ENCODE assay signal across 8 cellular contexts in the genomic region with DNA sequence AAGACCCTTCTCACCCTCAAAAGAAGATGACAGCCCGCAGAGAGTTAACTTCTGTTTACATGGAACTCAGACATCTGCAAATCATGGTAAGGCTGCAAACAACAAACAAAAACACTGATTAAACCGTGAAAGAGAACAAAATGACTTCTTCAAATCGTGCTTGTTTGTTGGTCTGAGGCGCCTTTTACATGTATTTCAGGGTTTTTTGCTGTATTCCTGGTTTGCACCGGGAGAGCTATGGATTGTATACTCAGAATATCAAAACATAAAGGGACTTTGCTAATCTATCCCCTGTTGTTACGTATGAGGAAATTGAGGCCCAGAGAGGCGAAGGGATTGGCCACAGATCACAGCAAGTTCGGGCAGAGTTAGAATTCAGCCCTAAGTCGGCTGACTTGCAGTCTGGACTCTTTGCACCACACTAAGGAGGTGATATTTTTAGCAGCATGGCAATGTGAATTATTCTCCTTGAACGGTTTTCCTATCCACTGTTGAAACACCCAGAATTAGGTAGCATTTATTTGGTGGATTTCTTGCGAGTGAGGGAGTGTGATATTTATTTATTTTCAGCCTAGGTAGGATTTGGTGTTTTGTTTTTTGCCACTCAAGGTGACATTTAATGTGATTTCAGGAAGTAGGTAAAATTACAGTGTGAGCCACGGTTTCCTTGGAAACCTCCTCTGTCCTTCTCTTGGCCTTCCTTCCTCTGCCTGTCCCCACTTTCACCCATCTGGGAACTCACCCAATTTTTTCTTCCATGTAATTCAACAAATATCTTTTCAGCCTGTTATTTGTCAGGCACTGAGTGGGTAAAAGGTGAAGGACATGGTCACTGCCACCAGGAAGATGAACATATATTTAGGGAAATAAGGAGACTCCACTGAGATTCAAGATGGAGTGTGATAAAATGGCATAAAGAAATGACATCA. TPM values are rescaled to one million over a fixed set of nuclear protein-coding genes. Genes with fewer than 3 reads are reported as not detected.
A peak's percentile ranks its signal among the peaks of the same experiment; 100 is the strongest.
DNase-seq lines count a peak whose midpoint lies in the region; ATAC-seq, FAIRE-seq and TF ChIP-seq lines count a peak whose summit lies in the region.

No MANE protein-coding gene starts in this region.

- DNase-seq in cardiac muscle cell (ENCODE audit: low read depth in 1 of 2, low spot score in 1 of 2): peak in 1 of 2 donors; percentile 75
- no peak for DNase-seq in Right ventricle myocardium inferior (ENCODE audit: missing footprints)
- DNase-seq in OCI-LY7 (ENCODE audit: low spot score): peak; percentile 60
- peak; percentile 90 for DNase-seq in bronchial epithelial cell (ENCODE audit: low read depth)
- peak; percentile 50 for DNase-seq in kidney tubule cell (ENCODE audit: low spot score)
- no peak for DNase-seq in stomach
- no peak for DNase-seq in GM13977 (ENCODE audit: low spot score)
- DNase-seq in cortex of kidney (lab: John Stamatoyannopoulos, UW): no peak

- no peaks in the 10 kb centered on the region for H3K36me3 ChIP-seq in cardiac muscle cell
- H3K36me3 ChIP-seq in OCI-LY7 (ENCODE audit: insufficient read depth, low read length): peaks cover 7% of the 10 kb centered on the region; the same call in 1 of the 2 replicates
- H3K36me3 ChIP-seq in bronchial epithelial cell (ENCODE audit: control insufficient read depth, insufficient read depth, low read length): no peaks in the 10 kb centered on the region
- H3K36me3 ChIP-seq in stomach: no peaks in the 10 kb centered on the region

- TSS peak; percentile 85 for BruUV-seq in OCI-LY7 (replicated peaks; lab: Mats Ljungman, UMichigan)

- no peak for ATAC-seq in Right ventricle myocardium inferior

- POLR2A ChIA-PET in OCI-LY7 (lab: Charles Lee): interaction anchor here (0.5 kb wide), 1 partner anchor 906 kb away, joined by 3 read pairs; no protein-coding TSS in a partner anchor

- H4K20me1 ChIP-seq in OCI-LY7 (ENCODE audit: insufficient read depth, low read length): peaks cover 4% of the 10 kb centered on the region

- intact Hi-C loops in Right ventricle myocardium inferior (cut with DNase I): loop anchor here (5.0 kb wide), 1 partner anchor 70 kb away; no protein-coding TSS in a partner anchor
- intact Hi-C loops in OCI-LY7 (cut with micrococcal nuclease; ENCODE audit: unreplicated experiment): loop anchor here (1.0 to 2.0 kb wide), 3 partner anchors 73 to 169 kb away; a partner anchor contains a TSS
- intact Hi-C loops in stomach (cut with DNase I; ENCODE audit: low total_unique reads): no loop called here

- H3K4me3 ChIP-seq in cardiac muscle cell (peak overlapping the region; percentile 68), OCI-LY7 (ENCODE audit: low read depth, low read length, poor library complexity, severe bottlenecking) (peak overlapping the region; percentile 75), bronchial epithelial cell (ENCODE audit: low read depth, low read length) (peak overlapping the region; percentile 85), stomach (peak overlapping the region; percentile 59 to 95 (median 82))

- 2 to 4% (median 2%) methylated on average over 12 of the region's 12 CpGs for WGBS in stomach, 5 donors

- TF ChIP-seq POLR2A in stomach (IDR thresholded peaks at IDR 0.05): no peak

- H3K9me2 ChIP-seq in OCI-LY7 (ENCODE audit: insufficient read depth, low read length): no peaks in the 10 kb centered on the region

- H3K27me3 ChIP-seq in cardiac muscle cell: no peaks in the 10 kb centered on the region
- no peaks in the 10 kb centered on the region for H3K27me3 ChIP-seq in bronchial epithelial cell (ENCODE audit: control insufficient read depth, insufficient read depth, low read length)
- no peaks in the 10 kb centered on the region for H3K27me3 ChIP-seq in stomach

- peak overlapping the region; percentile 75 for H2AFZ ChIP-seq in OCI-LY7 (ENCODE audit: low read length)

- H3K4me1 ChIP-seq in cardiac muscle cell (ENCODE audit: low read depth) (peaks cover 7% of the 10 kb centered on the region), OCI-LY7 (ENCODE audit: insufficient read depth, low read length, poor library complexity, severe bottlenecking) (peaks cover 44% of the 10 kb centered on the region), stomach (peaks cover 40 to 61% (median 56%) of the 10 kb centered on the region in 4 donors)

- no peak for FAIRE-seq in bronchial epithelial cell (lab: Jason Lieb, UNC)

- CTCF ChIA-PET in OCI-LY7 (lab: Charles Lee; ENCODE audit: unreplicated experiment): no interaction called here

- no peak for TF ChIP-seq EP300 in stomach (IDR thresholded peaks at IDR 0.05)

- H3K4me2 ChIP-seq in OCI-LY7 (ENCODE audit: low read length): peak overlapping the region; percentile 90

- H3K9me3 ChIP-seq in cardiac muscle cell (ENCODE audit: low read depth) (no peaks in the 10 kb centered on the region), OCI-LY7 (ENCODE audit: low read length) (no peaks in the 10 kb centered on the region), stomach (no peaks in the 10 kb centered on the region)

- H3K27ac ChIP-seq in cardiac muscle cell (peak overlapping the region; percentile 2), OCI-LY7 (ENCODE audit: low read depth, low read length, poor library complexity, severe bottlenecking) (peak overlapping the region; percentile 39), stomach (peak overlapping the region; percentile 84 to 93 (median 89))

- no peak for TF ChIP-seq CTCF in cardiac muscle cell (IDR thresholded peaks at IDR 0.05; ENCODE audit: low read depth, low read length)
- TF ChIP-seq CTCF in OCI-LY7 (conservative IDR thresholded peaks at IDR 0.05; ENCODE audit: low read length): no peak
- no peak for TF ChIP-seq CTCF in bronchial epithelial cell (IDR thresholded peaks at IDR 0.05; ENCODE audit: insufficient read depth, low read length, severe bottlenecking)
- no peak for TF ChIP-seq CTCF in stomach (IDR thresholded peaks at IDR 0.05)
- no peak for TF ChIP-seq CTCF in GM13977 (IDR thresholded peaks at IDR 0.05; ENCODE audit: extremely low read depth, insufficient read depth, missing control alignments)

- in situ Hi-C loops in GM13977 (cut with MboI; ENCODE audit: low pct_unique_long_range_greater_than_20kb, low sequenced_read_pairs, unreplicated experiment): no loop called here

- peaks cover 49% of the 10 kb centered on the region for H3K79me2 ChIP-seq in OCI-LY7 (ENCODE audit: insufficient read depth, low read depth, low read length)

RNA-seq across cellular contexts. Expression of a gene that starts 1.0 kb away (rescaled TPM):
- total RNA-seq in cardiac muscle cell (47.3 and 59.4 TPM in 2 replicates), Right ventricle myocardium inferior (14.5 TPM), OCI-LY7 (2022) (49.0 and 54.6 TPM in 2 replicates), bronchial epithelial cell (7.6 and 8.7 TPM in 2 replicates), stomach (10 to 100 TPM in 3 of 5 donors, 1 to 10 TPM in 1, not detected in 1; 1.7 to 27.8 (median 21.2) TPM)
- polyA plus RNA-seq in cardiac muscle cell (53.5 and 64.8 TPM in 2 replicates), stomach (10 to 100 TPM; 24.1 to 29.4 (median 25.4) TPM)
- 47.4 and 50.3 TPM in 2 replicates for total RNA-seq in OCI-LY7 (2014; rRNA removed; shearing (Covaris generic))

RNA-seq across cellular contexts. Expression of a gene that starts 4.2 kb away (rescaled TPM):
- total RNA-seq in cardiac muscle cell (29.7 and 44.5 TPM in 2 replicates), Right ventricle myocardium inferior (19.8 TPM), OCI-LY7 (2022) (76.6 and 86.8 TPM in 2 replicates), bronchial epithelial cell (12.6 and 13.4 TPM in 2 replicates), stomach (10 to 100 TPM in 4 of 5 donors, 1 to 10 TPM in 1; 2.3 to 89.3 (median 28.1) TPM)
- polyA plus RNA-seq in cardiac muscle cell (57.6 and 68.0 TPM in 2 replicates), stomach (10 to 100 TPM; 13.1 to 20.0 (median 14.8) TPM)
- total RNA-seq in OCI-LY7 (2014; rRNA removed; shearing (Covaris generic)): 50.6 and 55.5 TPM in 2 replicates

Comparison
In these comparisons a context has a peak if more than half of its experiments do, and no peak if none do; other contexts are left out.
1. DNase-seq: peak in OCI-LY7 (single experiment), bronchial epithelial cell (single experiment) and kidney tubule cell (single experiment); none in Right ventricle myocardium inferior (single experiment), stomach (single experiment), GM13977 (single experiment) and cortex of kidney (single experiment).
2. H3K27ac ChIP-seq: peak in every context shown above with its lines; median percentile 89 in stomach; 39 in OCI-LY7; 2 in cardiac muscle cell.
3. Peak in every context shown above with its lines, with median percentiles within 50 percentile points of each other: H3K4me3 ChIP-seq.